ENCODE assay signal across 10 cellular contexts in genomic region chr12:111435661-111436201, GRCh38. TPM values are rescaled to one million over a fixed set of nuclear protein-coding genes. Genes with fewer than 3 reads are reported as not detected.
DNase-seq lines count a peak whose midpoint lies in the region; ATAC-seq, FAIRE-seq and TF ChIP-seq lines count a peak whose summit lies in the region.
"Had no signal": no experiment of that assay in that cellular context is flagged by ENCODE, and none has a peak within 500 bp of the region (broad histone marks: within the 10 kb centered on the region; RNA-seq: fewer than 3 reads in every experiment).

No MANE protein-coding gene starts in this region.

- peaks cover 8% of the 10 kb centered on the region for H3K27me3 Mint-ChIP-seq in activated naive CD4-positive, alpha-beta T cell treated with anti-CD3 and anti-CD28 coated beads, Interleukin-2, amount 10 ng/mL, durations not matched to agents 7 days and 5 days
- H3K27me3 Mint-ChIP-seq in activated CD8-positive, alpha-beta T cell treated with anti-CD3 and anti-CD28 coated beads, Interleukin-2, amount 10 ng/mL, durations not matched to agents 7 days and 5 days (ENCODE audit: low read depth), result no peaks in the 10 kb centered on the region

- intact Hi-C loops in HepG2 (cut with micrococcal nuclease; ENCODE audit: unreplicated experiment), result no loop called here
- intact Hi-C loops in upper lobe of right lung (cut with DNase I), result no loop called here
- intact Hi-C loops in mucosa of descending colon (cut with DNase I, micrococcal nuclease), result no loop called here

- DNase-seq in activated naive CD4-positive, alpha-beta T cell treated with anti-CD3 and anti-CD28 coated beads, Interleukin-2, amount 10 ng/mL, durations not matched to agents 7 days and 5 days, result peak; percentile 54
- DNase-seq in activated naive CD4-positive, alpha-beta T cell treated with Interleukin-2 at 50 U/mL for 16 hours, result no peak
- peak; percentile 45 for DNase-seq in activated CD8-positive, alpha-beta T cell treated with anti-CD3 and anti-CD28 coated beads, Interleukin-2, amount 10 ng/mL, durations not matched to agents 7 days and 5 days
- DNase-seq in HepG2 (ENCODE audit: low spot score), result no peak
- no peak for DNase-seq in upper lobe of right lung
- DNase-seq in mucosa of descending colon, result no peak
- DNase-seq in kidney glomerular epithelial cell (lab: John Stamatoyannopoulos, UW), result no peak
- DNase-seq: DMS79 treated with DMSO at 0.1 percent for 48 hours had no signal

- no TSS peak for BruUV-seq in HepG2 (replicated peaks; lab: Mats Ljungman, UMichigan)

- H4K20me1 ChIP-seq in HepG2 (ENCODE audit: insufficient read depth, low read length), result 0 out of 2 replicates have a peak, but pooled peaks cover 12% of the 10 kb centered on the region

- no peak for FAIRE-seq in HepG2 (lab: Jason Lieb, UNC)

- H3K27me3 ChIP-seq in HepG2 (ENCODE audit: control insufficient read depth in 1 of 2, insufficient read depth in 2 of 2, low read length in 2 of 2) (no peaks in the 10 kb centered on the region; a peak in 1 of 5 replicates), upper lobe of right lung (no peaks in the 10 kb centered on the region)
- H3K27me3 ChIP-seq: SJSA1 had no signal

- H3K36me3 ChIP-seq in HepG2 (replicated peaks in 1 of 2; ENCODE audit: control insufficient read depth in 1 of 2, insufficient read depth in 2 of 2, low read length in 2 of 2), result peaks cover 1 to 29% of the 10 kb centered on the region in 2 experiments; a peak in 4 of 5 replicates
- no peaks in the 10 kb centered on the region for H3K36me3 ChIP-seq in upper lobe of right lung
- H3K36me3 ChIP-seq in mucosa of descending colon (ENCODE audit: low read depth), result no peaks in the 10 kb centered on the region

- no peak for TF ChIP-seq EP300 in HepG2 (IDR thresholded peaks at IDR 0.05; ENCODE audit: low read depth in 2 of 2, low read length in 2 of 2)
- TF ChIP-seq EP300 in HepG2 (CRISPR knock-in tag; IDR thresholded peaks at IDR 0.05; ENCODE audit: borderline replicate concordance), result no peak

- CTCF ChIA-PET in activated naive CD4-positive, alpha-beta T cell treated with anti-CD3 and anti-CD28 coated beads, Interleukin-2, amount 10 ng/mL, durations not matched to agents 7 days and 5 days (lab: Charles Lee), result interaction anchor here (1.5 to 3.6 kb wide), 5 partner anchors 9 to 39 kb away, joined by 3 to 26 read pairs (median 18); no protein-coding TSS in a partner anchor
- CTCF ChIA-PET in activated CD8-positive, alpha-beta T cell treated with anti-CD3 and anti-CD28 coated beads, Interleukin-2, amount 10 ng/mL, durations not matched to agents 7 days and 5 days (lab: Charles Lee), result interaction anchor here (1.0 to 13.8 kb wide), 5 partner anchors 9 to 38 kb away, joined by 3 to 170 read pairs (median 42); no protein-coding TSS in a partner anchor
- CTCF ChIA-PET in HepG2 (lab: Yijun Ruan, JAX; ENCODE audit: low intra/inter-chr PET ratio, low total read pairs), result no interaction called here

- H3K27ac ChIP-seq in HepG2 (ENCODE audit: extremely low read length, insufficient read depth, low read length) (no peak overlapping the region), upper lobe of right lung (peak overlapping the region; percentile 74)

- ATAC-seq in activated CD8-positive, alpha-beta T cell treated with anti-CD3 and anti-CD28 coated beads, Interleukin-2, amount 10 ng/mL, durations not matched to agents 7 days and 5 days, result peak; percentile 4
- ATAC-seq in HepG2 (no peak; the same call in 2 of the 3 replicates), upper lobe of right lung (peak; percentile 2), GM18498 (IDR thresholded peaks at IDR 0.05; ENCODE audit: unreplicated experiment) (no peak), mucosa of descending colon (no peak)

- H3K4me3 Mint-ChIP-seq in activated naive CD4-positive, alpha-beta T cell treated with anti-CD3 and anti-CD28 coated beads, Interleukin-2, amount 10 ng/mL, durations not matched to agents 7 days and 5 days, result no peak overlapping the region
- H3K4me3 Mint-ChIP-seq in activated CD8-positive, alpha-beta T cell treated with anti-CD3 and anti-CD28 coated beads, Interleukin-2, amount 10 ng/mL, durations not matched to agents 7 days and 5 days, result peak overlapping the region; percentile 75

- POLR2A ChIA-PET in activated CD8-positive, alpha-beta T cell treated with anti-CD3 and anti-CD28 coated beads, Interleukin-2, amount 10 ng/mL, durations not matched to agents 7 days and 5 days (lab: Charles Lee), result interaction anchor here (1.3 to 2.9 kb wide), 5 partner anchors 9 to 37 kb away, joined by 6 to 57 read pairs (median 16); partner anchors contain the start of gene SH2B3
- POLR2A ChIA-PET in HepG2 (lab: Yijun Ruan, JAX), result interaction anchor here (1.8 kb wide), 1 partner anchor 31 kb away, joined by 4 read pairs; no protein-coding TSS in a partner anchor

- H3K9me3 ChIP-seq in HepG2 (ENCODE audit: low read length) (no peaks in the 10 kb centered on the region), upper lobe of right lung (no peaks in the 10 kb centered on the region), mucosa of descending colon (no peaks in the 10 kb centered on the region)
- H3K9me3 ChIP-seq: SJSA1 had no signal

- H3K9me3 Mint-ChIP-seq in activated naive CD4-positive, alpha-beta T cell treated with anti-CD3 and anti-CD28 coated beads, Interleukin-2, amount 10 ng/mL, durations not matched to agents 7 days and 5 days, result no peaks in the 10 kb centered on the region
- H3K9me3 Mint-ChIP-seq in activated CD8-positive, alpha-beta T cell treated with anti-CD3 and anti-CD28 coated beads, Interleukin-2, amount 10 ng/mL, durations not matched to agents 7 days and 5 days (ENCODE audit: insufficient read depth), result no peaks in the 10 kb centered on the region

- H3K4me3 ChIP-seq in HepG2 (replicated peaks in 1 of 3; ENCODE audit: insufficient read depth in 1 of 3, low read depth in 2 of 3, low read length in 3 of 3), result no peak overlapping the region
- no peak overlapping the region for H3K4me3 ChIP-seq in upper lobe of right lung
- H3K4me3 ChIP-seq in mucosa of descending colon, result no peak overlapping the region
- H3K4me3 ChIP-seq: SJSA1 had no signal

- no peaks in the 10 kb centered on the region for H3K79me2 ChIP-seq in HepG2 (ENCODE audit: insufficient read depth, low read length)

- in situ Hi-C loops in HepG2 (cut with HindIII; ENCODE audit: extremely low pct_ligation_motif_present, low pct_unique_long_range_greater_than_20kb), result no loop called here

- H2AFZ ChIP-seq in HepG2 (ENCODE audit: low read length), result no peak overlapping the region

- no peak overlapping the region for H3K9ac ChIP-seq in HepG2 (ENCODE audit: insufficient read depth, low read depth, low read length)

- no peak for TF ChIP-seq CTCF in HepG2 (CRISPR knock-in tag; IDR thresholded peaks at IDR 0.05)
- TF ChIP-seq CTCF in upper lobe of right lung (IDR thresholded peaks at IDR 0.05), result no peak
- no peak for TF ChIP-seq CTCF in mucosa of descending colon (IDR thresholded peaks at IDR 0.05)

- peak overlapping the region; percentile 100 for H3K27ac Mint-ChIP-seq in activated naive CD4-positive, alpha-beta T cell treated with anti-CD3 and anti-CD28 coated beads, Interleukin-2, amount 10 ng/mL, durations not matched to agents 7 days and 5 days
- H3K27ac Mint-ChIP-seq in activated CD8-positive, alpha-beta T cell treated with anti-CD3 and anti-CD28 coated beads, Interleukin-2, amount 10 ng/mL, durations not matched to agents 7 days and 5 days, result peak overlapping the region; percentile 99

- 99% methylated on average over 14 of the region's 16 CpGs for WGBS in HepG2 (ENCODE audit: low lambda C conversion rate)

- H3K4me2 ChIP-seq in HepG2 (ENCODE audit: low read depth, low read length), result no peak overlapping the region

- H3K36me3 Mint-ChIP-seq in activated naive CD4-positive, alpha-beta T cell treated with anti-CD3 and anti-CD28 coated beads, Interleukin-2, amount 10 ng/mL, durations not matched to agents 7 days and 5 days, result peaks cover 49% of the 10 kb centered on the region
- H3K36me3 Mint-ChIP-seq in activated CD8-positive, alpha-beta T cell treated with anti-CD3 and anti-CD28 coated beads, Interleukin-2, amount 10 ng/mL, durations not matched to agents 7 days and 5 days (ENCODE audit: low read depth), result peaks cover 55% of the 10 kb centered on the region

- no peak for TF ChIP-seq RAD21 in HepG2 (CRISPR knock-in tag; IDR thresholded peaks at IDR 0.05)

- no peak for TF ChIP-seq POLR2A in HepG2 (IDR thresholded peaks at IDR 0.05; ENCODE audit: insufficient read depth in 1 of 2, low read depth in 2 of 2, low read length in 2 of 2)

- peaks cover 92% of the 10 kb centered on the region for H3K4me1 Mint-ChIP-seq in activated naive CD4-positive, alpha-beta T cell treated with anti-CD3 and anti-CD28 coated beads, Interleukin-2, amount 10 ng/mL, durations not matched to agents 7 days and 5 days
- H3K4me1 Mint-ChIP-seq in activated CD8-positive, alpha-beta T cell treated with anti-CD3 and anti-CD28 coated beads, Interleukin-2, amount 10 ng/mL, durations not matched to agents 7 days and 5 days (ENCODE audit: low read depth), result peaks cover 97% of the 10 kb centered on the region

- peaks cover 19% of the 10 kb centered on the region for H3K4me1 ChIP-seq in HepG2 (ENCODE audit: insufficient read depth, low read length)
- peaks cover 95% of the 10 kb centered on the region for H3K4me1 ChIP-seq in upper lobe of right lung
- H3K4me1 ChIP-seq in mucosa of descending colon (ENCODE audit: low read depth), result peaks cover 52% of the 10 kb centered on the region

RNA-seq across cellular contexts. Expression of gene SH2B3, which starts 30.0 kb away (rescaled TPM):
- 10 to 100 TPM; 49.9 to 50.9 TPM for total RNA-seq in activated CD8-positive, alpha-beta T cell treated with anti-CD3 and anti-CD28 coated beads, Interleukin-2, amount 10 ng/mL, durations not matched to agents 7 days and 5 days
- 6.8 and 6.9 TPM in 2 replicates for total RNA-seq in HepG2 (2016; rRNA removed; fragmentation: Illumina TruSeq; extraction: Trizol)
- total RNA-seq in HepG2 (2016; cell fraction: cytosol; rRNA removed; fragmentation: Illumina TruSeq; extraction: Trizol; ENCODE audit: low read depth), result 3.0 and 4.5 TPM in 2 replicates
- 5.3 and 6.3 TPM in 2 replicates for total RNA-seq in HepG2 (2016; cell fraction: insoluble cytoplasmic fraction; rRNA removed; fragmentation: Illumina TruSeq; extraction: Trizol)
- total RNA-seq in HepG2 (2016; cell fraction: membrane; rRNA removed; fragmentation: Illumina TruSeq; extraction: Trizol), result 8.1 and 8.8 TPM in 2 replicates
- 3.3 and 4.2 TPM in 2 replicates for total RNA-seq in HepG2 (2016; cell fraction: nucleus; rRNA removed; fragmentation: Illumina TruSeq; extraction: Trizol)
- polyA plus RNA-seq in HepG2 (2011; rRNA removed), result 6.8 and 7.1 TPM in 2 replicates
- 5.9 and 7.0 TPM in 2 replicates for polyA plus RNA-seq in HepG2 (2011; cell fraction: cytosol; rRNA removed)
- polyA plus RNA-seq in HepG2 (2011; cell fraction: nucleus; rRNA removed), result 6.3 and 7.7 TPM in 2 replicates
- polyA plus RNA-seq in HepG2 (2012), result 5.1 and 9.2 TPM in 2 replicates
- 0.99 and 1.3 TPM in 2 replicates for polyA plus RNA-seq in HepG2 (2016; cell fraction: cytosol; fragmentation: Illumina TruSeq; extraction: Trizol; ENCODE audit: low read depth)
- 7.6 and 9.1 TPM in 2 replicates for polyA plus RNA-seq in HepG2 (2016; cell fraction: insoluble cytoplasmic fraction; fragmentation: Illumina TruSeq; extraction: Trizol; ENCODE audit: low read depth)
- 5.2 and 5.7 TPM in 2 replicates for polyA plus RNA-seq in HepG2 (2016; cell fraction: membrane; fragmentation: Illumina TruSeq; extraction: Trizol; ENCODE audit: low read depth)
- polyA plus RNA-seq in HepG2 (2016; cell fraction: nucleus; fragmentation: Illumina TruSeq; extraction: Trizol; ENCODE audit: insufficient read depth, low read depth), result 8.8 and 9.8 TPM in 2 replicates
- 2.2 and 11.4 TPM in 2 replicates for polyA minus RNA-seq in HepG2 (2011; rRNA and poly(A)+ RNA removed; ENCODE audit: low replicate concordance)
- polyA minus RNA-seq in HepG2 (2011; cell fraction: cytosol; rRNA and poly(A)+ RNA removed), result 6.2 and 6.9 TPM in 2 replicates
- polyA minus RNA-seq in HepG2 (2011; cell fraction: nucleus; rRNA and poly(A)+ RNA removed), result 3.3 and 3.9 TPM in 2 replicates
- 47.1 TPM for total RNA-seq in upper lobe of right lung
- total RNA-seq in mucosa of descending colon, result 10 to 100 TPM; 16.5 to 22.4 (median 20.5) TPM

Comparison
In these comparisons a context has a peak if more than half of its experiments do, and no peak if none do; other contexts are left out.
1. DNase-seq: peak in activated naive CD4-positive, alpha-beta T cell treated with anti-CD3 and anti-CD28 coated beads, Interleukin-2, amount 10 ng/mL, durations not matched to agents 7 days and 5 days (single experiment) and activated CD8-positive, alpha-beta T cell treated with anti-CD3 and anti-CD28 coated beads, Interleukin-2, amount 10 ng/mL, durations not matched to agents 7 days and 5 days (single experiment); none in activated naive CD4-positive, alpha-beta T cell treated with Interleukin-2 at 50 U/mL for 16 hours (single experiment), HepG2 (single experiment), upper lobe of right lung (single experiment), mucosa of descending colon (0 of 3) and kidney glomerular epithelial cell (single experiment).
2. ATAC-seq: peak in activated CD8-positive, alpha-beta T cell treated with anti-CD3 and anti-CD28 coated beads, Interleukin-2, amount 10 ng/mL, durations not matched to agents 7 days and 5 days (single experiment) and upper lobe of right lung (single experiment); none in HepG2 (single experiment), GM18498 (single experiment) and mucosa of descending colon (single experiment).